18 cellular contexts compared by ENCODE assay signal in the genomic region with DNA sequence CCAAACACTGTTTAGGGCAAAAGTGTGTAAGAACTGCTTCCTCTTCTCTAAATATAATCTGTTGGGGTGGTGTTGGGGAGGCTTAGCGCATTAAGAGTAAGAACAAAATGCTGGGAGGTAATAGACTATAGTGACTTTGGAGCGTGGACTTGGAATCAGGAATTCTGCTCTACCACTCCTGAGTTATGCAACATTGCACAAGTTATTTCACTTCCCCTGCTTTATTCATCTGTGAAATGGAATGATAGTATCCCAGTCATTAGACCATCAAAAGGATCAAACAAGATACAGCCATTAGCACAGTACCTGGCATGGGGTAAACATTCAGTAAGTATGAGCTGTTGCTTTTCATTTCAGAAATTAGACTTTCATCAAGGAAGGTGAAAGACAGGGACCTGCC. TPM values are rescaled to one million over a fixed set of nuclear protein-coding genes. Genes with fewer than 3 reads are reported as not detected.
DNase-seq lines count a peak whose midpoint lies in the region; ATAC-seq and TF ChIP-seq lines count a peak whose summit lies in the region.
"Had no signal": no experiment of that assay in that cellular context is flagged by ENCODE, and none has a peak within 500 bp of the region (broad histone marks: within the 10 kb centered on the region; RNA-seq: fewer than 3 reads in every experiment).

No MANE protein-coding gene starts in this region.

- no peak for ATAC-seq in heart left ventricle
- ATAC-seq in Right ventricle myocardium inferior, result no peak
- ATAC-seq in thoracic aorta (ENCODE audit: insufficient number of reproducible peaks, low FRiP score, low read depth), result no peak
- no peak for ATAC-seq in GM18511 (IDR thresholded peaks at IDR 0.05; ENCODE audit: unreplicated experiment)
- ATAC-seq: SK-N-SH treated with all-trans-retinoic acid at 6 μM for 48 hours, WTC11 had no signal

- H3K9me3 Mint-ChIP-seq in chondrocyte (ENCODE audit: low read depth), result no peaks in the 10 kb centered on the region

- no peak overlapping the region for H3K4me3 ChIP-seq in heart left ventricle
- no peak overlapping the region for H3K4me3 ChIP-seq in osteoblast (ENCODE audit: insufficient read depth, low read length)
- no peak overlapping the region for H3K4me3 ChIP-seq in thoracic aorta
- no peak overlapping the region for H3K4me3 ChIP-seq in uterus
- H3K4me3 ChIP-seq: ovary had no signal

- peaks cover 4% of the 10 kb centered on the region for H4K20me1 ChIP-seq in osteoblast (ENCODE audit: insufficient read depth, low read length)

- H3K27me3 ChIP-seq in heart left ventricle (no peaks in the 10 kb centered on the region), osteoblast (ENCODE audit: insufficient read depth, low read length) (no peaks in the 10 kb centered on the region), thoracic aorta (replicated peaks; ENCODE audit: insufficient read depth) (no peaks in the 10 kb centered on the region), uterus (no peaks in the 10 kb centered on the region)
- H3K27me3 ChIP-seq: ovary had no signal

- peaks cover 71% of the 10 kb centered on the region for H3K36me3 Mint-ChIP-seq in chondrocyte (ENCODE audit: low read depth)

- H3K36me3 ChIP-seq in heart left ventricle (peaks cover 0 to 11% (median 0%) of the 10 kb centered on the region in 9 donors), osteoblast (ENCODE audit: insufficient read depth, low read length) (peaks cover 40% of the 10 kb centered on the region), thoracic aorta (no peaks in the 10 kb centered on the region), uterus (no peaks in the 10 kb centered on the region)
- H3K36me3 ChIP-seq: ovary had no signal

- no peak for TF ChIP-seq CTCF in heart left ventricle (IDR thresholded peaks at IDR 0.05)
- no peak for TF ChIP-seq CTCF in chondrocyte (IDR thresholded peaks at IDR 0.05)
- TF ChIP-seq CTCF in osteoblast (IDR thresholded peaks at IDR 0.05; ENCODE audit: extremely low read depth, low read depth, low read length), result no peak
- TF ChIP-seq CTCF in thoracic aorta (IDR thresholded peaks at IDR 0.05), result no peak
- TF ChIP-seq CTCF in uterus (IDR thresholded peaks at IDR 0.05), result no peak

- no peak overlapping the region for H3K4me2 ChIP-seq in osteoblast (ENCODE audit: insufficient read depth, low read length)

- H3K4me1 Mint-ChIP-seq in chondrocyte (ENCODE audit: low read depth), result peaks cover 95% of the 10 kb centered on the region

- H3K27ac Mint-ChIP-seq in chondrocyte (ENCODE audit: unreplicated experiment), result peak overlapping the region; percentile 96
- H3K27ac Mint-ChIP-seq: WTC11 had no signal

- H3K27ac ChIP-seq in heart left ventricle, result peak overlapping the region in 11 of 12 donors; percentile 31 to 75 (median 61)
- H3K27ac ChIP-seq in osteoblast (ENCODE audit: low read depth, low read length), result peak overlapping the region; percentile 16
- H3K27ac ChIP-seq in thoracic aorta, result peak overlapping the region; percentile 64 to 97
- H3K27ac ChIP-seq in uterus, result peak overlapping the region in 1 of 2 donors; percentile 50
- H3K27ac ChIP-seq: ovary had no signal

- peaks cover 96% of the 10 kb centered on the region for H3K79me2 ChIP-seq in osteoblast (ENCODE audit: insufficient read depth, low read length)

- H3K9me3 ChIP-seq in heart left ventricle (no peaks in the 10 kb centered on the region), osteoblast (ENCODE audit: low read depth, low read length) (no peaks in the 10 kb centered on the region), thoracic aorta (no peaks in the 10 kb centered on the region), uterus (no peaks in the 10 kb centered on the region)
- H3K9me3 ChIP-seq: ovary had no signal

- intact Hi-C loops in heart left ventricle (cut with DNase I) (no loop called here), Right ventricle myocardium inferior (cut with DNase I) (no loop called here), uterus (cut with DNase I; ENCODE audit: low total_unique reads) (no loop called here)

- H2AFZ ChIP-seq in osteoblast (ENCODE audit: low read length), result no peak overlapping the region

- no peak overlapping the region for H3K4me3 Mint-ChIP-seq in chondrocyte (ENCODE audit: unreplicated experiment)
- H3K4me3 Mint-ChIP-seq: WTC11 had no signal

- 71 to 85% (median 79%) methylated on average over 2 of the region's 2 CpGs for WGBS in heart left ventricle, 4 donors

- H3K4me1 ChIP-seq in heart left ventricle (peaks cover 10 to 96% (median 74%) of the 10 kb centered on the region in 12 donors), osteoblast (ENCODE audit: insufficient read depth, low read length) (peaks cover 33% of the 10 kb centered on the region), thoracic aorta (ENCODE audit: control insufficient read depth in 1 of 2, low read depth in 2 of 2) (peaks cover 49 to 92% of the 10 kb centered on the region in 2 donors), uterus (no peaks in the 10 kb centered on the region)

- no peaks in the 10 kb centered on the region for H3K27me3 Mint-ChIP-seq in chondrocyte (ENCODE audit: low read depth)

- TF ChIP-seq POLR2A in heart left ventricle (IDR thresholded peaks at IDR 0.05) (no peak), uterus (IDR thresholded peaks at IDR 0.05) (no peak)

- DNase-seq in heart left ventricle, result no peak
- DNase-seq in Right ventricle myocardium inferior (ENCODE audit: missing footprints), result no peak
- no peak for DNase-seq in chondrocyte (ENCODE audit: low spot score)
- no peak for DNase-seq in osteoblast (ENCODE audit: insufficient read length, low spot score, missing footprints)
- no peak for DNase-seq in thoracic aorta (ENCODE audit: low spot score)
- DNase-seq in uterus, result no peak
- DNase-seq in SK-N-DZ (ENCODE audit: low spot score), result no peak
- DNase-seq: activated CD4-positive, alpha-beta T cell treated with anti-CD3 and anti-CD28 coated beads, Interleukin-2, amount 50 U/mL, for 48 hours; activated gamma-delta T cell; activated T-cell treated with anti-CD3 and anti-CD28 coated beads for 4 hours; foreskin fibroblast; GF-D8; hippocampal formation; NCI-H1694; ovary had no signal

RNA-seq across cellular contexts. Expression of gene IGFBP7, which starts 58.7 kb away (rescaled TPM):
- total RNA-seq in heart left ventricle, result 1,000 to 10,000 TPM in 2 of 9 donors, 100 to 1,000 TPM in 7; 494 to 1,088 (median 585) TPM
- 100 to 1,000 TPM; 458 to 857 TPM for polyA plus RNA-seq in heart left ventricle
- 862 TPM for total RNA-seq in Right ventricle myocardium inferior
- total RNA-seq in chondrocyte, result 3,991 to 5,189 TPM (median 5,125 TPM) in 3 replicates
- 680 and 715 TPM in 2 replicates for total RNA-seq in osteoblast
- total RNA-seq in thoracic aorta, result 1,000 to 10,000 TPM; 4,453 to 6,615 TPM
- total RNA-seq in uterus, result 1,000 to 10,000 TPM in 1 of 4 donors, 100 to 1,000 TPM in 3; 225 to 1,715 (median 711) TPM
- not detected in 2 replicates for polyA plus RNA-seq in SK-N-DZ (2014; cell fraction: cytosol; rRNA removed)
- polyA plus RNA-seq in SK-N-DZ (2014; cell fraction: nucleus; rRNA removed), result not detected in 2 replicates
